21 cellular contexts compared by ENCODE assay signal in the genomic region with DNA sequence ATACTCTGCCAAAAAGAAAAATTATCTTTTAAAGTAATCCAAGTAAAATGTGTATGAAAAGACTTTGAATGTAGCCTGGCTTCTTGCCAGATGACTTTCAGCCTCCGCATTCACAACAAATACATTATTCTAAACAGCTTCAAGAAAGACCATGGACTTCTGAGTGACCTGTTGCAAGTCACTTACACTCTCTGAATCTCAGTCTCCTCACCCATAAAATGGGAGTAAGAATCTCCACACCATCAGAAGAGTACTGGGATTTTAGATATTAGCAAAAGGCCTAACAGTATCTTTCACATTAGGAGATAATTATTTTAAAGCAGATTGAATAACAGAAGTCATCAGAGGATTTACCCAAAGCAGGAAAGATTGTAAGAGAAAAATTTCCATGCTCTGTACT. TPM values are rescaled to one million over a fixed set of nuclear protein-coding genes. Genes with fewer than 3 reads are reported as not detected.
"Had no signal": no experiment of that assay in that cellular context is flagged by ENCODE, and none has a peak within 500 bp of the region (broad histone marks: within the 10 kb centered on the region; RNA-seq: fewer than 3 reads in every experiment).

No MANE protein-coding gene starts in this region.

- H3K36me3 ChIP-seq: colonic mucosa, left lung, sigmoid colon, upper lobe of right lung, WERI-Rb-1 had no signal

- H3K27me3 ChIP-seq: sigmoid colon, testis, upper lobe of right lung had no signal

- ATAC-seq: activated T-helper 17 cell treated with anti-CD3 and anti-CD28 coated beads, Interleukin-2, amount 50 U/mL, for 72 hours; left lung; stimulated activated memory B cell treated with anti-CD40 and anti-IgM and Interleukin-4, amounts not matched to agents 10 μg/mL and 1 μg/mL and 100 μg/mL, for 72 hours; upper lobe of right lung had no signal

- H3K9me3 ChIP-seq: colonic mucosa, left lung, sigmoid colon, testis, upper lobe of right lung had no signal

- H3K4me1 ChIP-seq: colonic mucosa, testis had no signal

- H3K4me3 Mint-ChIP-seq: activated CD4-positive, alpha-beta memory T cell treated with anti-CD3 and anti-CD28 coated beads for 36 hours; activated naive CD8-positive, alpha-beta T cell treated with anti-CD3 and anti-CD28 coated beads for 36 hours; stimulated activated memory B cell treated with anti-CD40 and anti-IgM and Interleukin-4, amounts not matched to agents 10 μg/mL and 1 μg/mL and 100 μg/mL, for 72 hours had no signal

- H3K9me3 Mint-ChIP-seq: activated CD4-positive, alpha-beta memory T cell treated with anti-CD3 and anti-CD28 coated beads for 36 hours; activated naive CD8-positive, alpha-beta T cell treated with anti-CD3 and anti-CD28 coated beads for 36 hours; activated T-helper 17 cell treated with anti-CD3 and anti-CD28 coated beads, Interleukin-2, amount 50 U/mL, for 72 hours had no signal

- H3K4me3 ChIP-seq: colonic mucosa, sigmoid colon, testis had no signal

- H3K27ac Mint-ChIP-seq: activated CD4-positive, alpha-beta memory T cell treated with anti-CD3 and anti-CD28 coated beads for 36 hours; activated naive CD8-positive, alpha-beta T cell treated with anti-CD3 and anti-CD28 coated beads for 36 hours; activated T-helper 17 cell treated with anti-CD3 and anti-CD28 coated beads, Interleukin-2, amount 50 U/mL, for 72 hours; stimulated activated memory B cell treated with anti-CD40 and anti-IgM and Interleukin-4, amounts not matched to agents 10 μg/mL and 1 μg/mL and 100 μg/mL, for 72 hours had no signal

- H3K27ac ChIP-seq: colonic mucosa, upper lobe of right lung had no signal

- H3K36me3 Mint-ChIP-seq: activated CD4-positive, alpha-beta memory T cell treated with anti-CD3 and anti-CD28 coated beads for 36 hours; stimulated activated memory B cell treated with anti-CD40 and anti-IgM and Interleukin-4, amounts not matched to agents 10 μg/mL and 1 μg/mL and 100 μg/mL, for 72 hours had no signal

- DNase-seq: activated CD4-positive, alpha-beta memory T cell treated with anti-CD3 and anti-CD28 coated beads for 36 hours; activated CD4-positive, alpha-beta T cell treated with anti-CD3 and anti-CD28 coated beads for 4 hours; activated naive CD4-positive, alpha-beta T cell; activated naive CD8-positive, alpha-beta T cell treated with anti-CD3 and anti-CD28 coated beads for 36 hours; amniotic stem cell; central memory CD4-positive, alpha-beta T cell; colonic mucosa; erythroblast; left lung; mammary epithelial cell; posterior cingulate gyrus; sigmoid colon; stimulated activated CD4-positive, alpha-beta T cell treated with anti-CD3 and anti-CD28 coated beads, Interleukin-4, amount 100 ng/mL, for 4 hours; SW 1271; T-helper 2 cell; testis; upper lobe of right lung; WERI-Rb-1 had no signal

RNA-seq across cellular contexts. Expression of gene ADAMTS3, which starts 2.4 kb away (rescaled TPM):
- total RNA-seq: activated CD4-positive, alpha-beta memory T cell treated with anti-CD3 and anti-CD28 coated beads for 36 hours; activated naive CD8-positive, alpha-beta T cell treated with anti-CD3 and anti-CD28 coated beads for 36 hours; activated T-helper 17 cell treated with anti-CD3 and anti-CD28 coated beads, Interleukin-2, amount 50 U/mL, for 72 hours; mononuclear cell had no signal
